12 cellular contexts compared by ENCODE assay signal in genomic region chrX:13721371-13721770, GRCh38. TPM values are rescaled to one million over a fixed set of nuclear protein-coding genes. Genes with fewer than 3 reads are reported as not detected.
DNase-seq lines count a peak whose midpoint lies in the region; ATAC-seq, FAIRE-seq and TF ChIP-seq lines count a peak whose summit lies in the region.
"Had no signal": no experiment of that assay in that cellular context is flagged by ENCODE, and none has a peak within 500 bp of the region (broad histone marks: within the 10 kb centered on the region; RNA-seq: fewer than 3 reads in every experiment).

No MANE protein-coding gene starts in this region.

- ATAC-seq in A549 (no peak), HG03432 (IDR thresholded peaks at IDR 0.05; ENCODE audit: unreplicated experiment) (no peak)
- no peak for ATAC-seq in naive thymus-derived CD8-positive, alpha-beta T cell
- ATAC-seq in activated CD4-positive, CD25-positive, alpha-beta regulatory T cell treated with anti-CD3 and anti-CD28 coated beads, Interleukin-2, amount 50 U/mL, for 24 hours = no peak

- H3K4me3 ChIP-seq in A549 (no peak overlapping the region), adipocyte (ENCODE audit: low read length) (no peak overlapping the region)
- H3K4me3 ChIP-seq: BLaER1 treated with 17β-estradiol and CSF1 and Interleukin-3, amounts not matched to agents 10 nM and 100 nM; SJSA1 had no signal

- no peaks in the 10 kb centered on the region for H3K27me3 Mint-ChIP-seq in naive thymus-derived CD8-positive, alpha-beta T cell
- H3K27me3 Mint-ChIP-seq in nephron progenitor cell (ENCODE audit: low read depth, poor library complexity) = no peaks in the 10 kb centered on the region

- H3K4me3 Mint-ChIP-seq in naive thymus-derived CD8-positive, alpha-beta T cell = no peak overlapping the region
- no peak overlapping the region for H3K4me3 Mint-ChIP-seq in nephron progenitor cell

- no peak for TF ChIP-seq EP300 in A549 (IDR thresholded peaks at IDR 0.05)

- TF ChIP-seq POLR2A in A549 (IDR thresholded peaks at IDR 0.05; ENCODE audit: low read length) = no peak
- no peak for TF ChIP-seq POLR2A in GM12892 (IDR thresholded peaks at IDR 0.05; ENCODE audit: low read depth, low read length)

- no peaks in the 10 kb centered on the region for H3K27me3 ChIP-seq in adipocyte (replicated peaks; ENCODE audit: control insufficient read depth, insufficient read depth, low read length)
- H3K27me3 ChIP-seq: SJSA1 had no signal

- peak overlapping the region in 7 of 10 donors; percentile 25 to 84 (median 69) for H3K27ac Mint-ChIP-seq in naive thymus-derived CD8-positive, alpha-beta T cell
- H3K27ac Mint-ChIP-seq in nephron progenitor cell = no peak overlapping the region

- H3K9ac ChIP-seq in adipocyte (ENCODE audit: low read length) = no peak overlapping the region
- H3K9ac ChIP-seq: BLaER1 treated with 17β-estradiol and CSF1 and Interleukin-3, amounts not matched to agents 10 nM and 100 nM had no signal

- FAIRE-seq in A549 (lab: Jason Lieb, UNC) (peak; percentile 98), GM12892 (lab: Jason Lieb, UNC) (no peak)

- TF ChIP-seq CTCF in A549 (IDR thresholded peaks at IDR 0.05) (no peak), nephron progenitor cell (IDR thresholded peaks at IDR 0.05) (no peak)

- peaks cover 3 to 37% (median 19%) of the 10 kb centered on the region in 3 donors for H3K36me3 Mint-ChIP-seq in naive thymus-derived CD8-positive, alpha-beta T cell
- H3K36me3 Mint-ChIP-seq in nephron progenitor cell (ENCODE audit: low read depth) = peaks cover 72% of the 10 kb centered on the region

- peaks cover 0 to 10% (median 0%) of the 10 kb centered on the region in 9 donors for H3K9me3 Mint-ChIP-seq in naive thymus-derived CD8-positive, alpha-beta T cell
- H3K9me3 Mint-ChIP-seq in nephron progenitor cell = peaks cover 49% of the 10 kb centered on the region

- DNase-seq in A549 (ENCODE audit: low read depth in 1 of 2, low spot score in 1 of 2) = no peak
- peak; percentile 30 for DNase-seq in DMS53 treated with DMSO at 0.1 percent for 48 hours (lab: John Stamatoyannopoulos, UW; ENCODE audit: unreplicated experiment)
- peak; percentile 32 for DNase-seq in adipocyte (ENCODE audit: low read depth)
- DNase-seq in naive thymus-derived CD8-positive, alpha-beta T cell = no peak
- DNase-seq in GM12892 (ENCODE audit: insufficient read length) = no peak
- DNase-seq in nephron progenitor cell = no peak
- DNase-seq: cortex of kidney; stimulated activated naive CD4-positive, alpha-beta T cell treated with Interleukin-2 at 50 U/mL for 16 hours had no signal

- POLR2A ChIA-PET in A549 (lab: Yijun Ruan, JAX) = no interaction called here
- POLR2A ChIA-PET in naive thymus-derived CD8-positive, alpha-beta T cell (lab: Charles Lee) = interaction anchor here (0.7 to 1.6 kb wide), 5 partner anchors 13 to 771 kb away, joined by 3 to 11 read pairs (median 5); partner anchors contain the start of genes OFD1, RAB9A and TRAPPC2

- no peaks in the 10 kb centered on the region for H3K9me3 ChIP-seq in A549
- H3K9me3 ChIP-seq in adipocyte (ENCODE audit: control insufficient read depth, low read length) = no peaks in the 10 kb centered on the region
- H3K9me3 ChIP-seq: SJSA1 had no signal

- peaks cover 20 to 70% (median 53%) of the 10 kb centered on the region in 4 donors for H3K4me1 Mint-ChIP-seq in naive thymus-derived CD8-positive, alpha-beta T cell
- H3K4me1 Mint-ChIP-seq in nephron progenitor cell = peaks cover 9% of the 10 kb centered on the region

- CTCF ChIA-PET in A549 (lab: Yijun Ruan, JAX) = interaction anchor here (0.8 kb wide), 1 partner anchor 29 kb away, joined by 5 read pairs; no protein-coding TSS in a partner anchor

- H3K36me3 ChIP-seq in adipocyte (ENCODE audit: control insufficient read depth, insufficient read depth, low read length, severe bottlenecking) = peaks cover 16% of the 10 kb centered on the region

- WGBS in A549 (ENCODE audit: missing lambda C conversion rate) = 85% methylated on average over 4 of the region's 4 CpGs

- H3K4me1 ChIP-seq in A549 (peaks cover 8% of the 10 kb centered on the region; the same call in 1 of the 3 replicates), adipocyte (ENCODE audit: control insufficient read depth, insufficient read depth, low read length) (peaks cover 21% of the 10 kb centered on the region)

- no peak for TF ChIP-seq RAD21 in A549 (conservative IDR thresholded peaks at IDR 0.05 in 1 of 2, IDR thresholded peaks at IDR 0.05 in 1 of 2)

- H3K27ac ChIP-seq in A549 = no peak overlapping the region
- H3K27ac ChIP-seq: BLaER1 treated with 17β-estradiol and CSF1 and Interleukin-3, amounts not matched to agents 10 nM and 100 nM; SJSA1 had no signal

- no peak overlapping the region for H3K4me2 ChIP-seq in A549

TF ChIP-seq in A549, 52 proteins besides CTCF, POLR2A, EP300 and RAD21:
- TF ChIP-seq NR3C1 (IDR thresholded peaks at IDR 0.05) (no peak), HMGXB4 (CRISPR knock-in tag; IDR thresholded peaks at IDR 0.05; ENCODE audit: borderline replicate concordance) (no peak), FOSB (CRISPR knock-in tag; IDR thresholded peaks at IDR 0.05) (no peak), ZSCAN20 (CRISPR knock-in tag; IDR thresholded peaks at IDR 0.05) (no peak)

RNA-seq across cellular contexts. Expression of gene TRAPPC2, which starts 13.0 kb away (rescaled TPM):
- polyA plus RNA-seq in A549 (2011; rRNA removed) (11.6 and 12.2 TPM in 2 replicates), A549 (2017; fragmentation: RNase III; extraction: RNeasy Plus Mini Kit Qiagen cat#74134 plus additional on column Dnase treatment) (10.8 to 11.9 TPM (median 11.6 TPM) in 3 replicates)
- polyA plus RNA-seq in A549 (2012; cell fraction: cytosol; rRNA removed) = 4.6 and 5.7 TPM in 2 replicates
- 4.7 and 10.6 TPM in 2 replicates for polyA plus RNA-seq in A549 (2012; cell fraction: nucleus; rRNA removed)
- polyA minus RNA-seq in A549 (2011; rRNA and poly(A)+ RNA removed) = 8.5 and 8.8 TPM in 2 replicates
- 10 to 100 TPM; 34.3 to 35.5 TPM for total RNA-seq in naive thymus-derived CD8-positive, alpha-beta T cell
- polyA plus RNA-seq in naive thymus-derived CD8-positive, alpha-beta T cell = 10 to 100 TPM; 25.7 to 51.5 (median 31.9) TPM
- polyA plus RNA-seq in GM12892 (2012; ENCODE audit: missing spikeins) = 20.8 TPM

RNA-seq across cellular contexts. Expression of gene OFD1, which starts 13.2 kb away (rescaled TPM):
- polyA plus RNA-seq in A549 (2011; rRNA removed) = 18.2 and 24.9 TPM in 2 replicates
- polyA plus RNA-seq in A549 (2012; cell fraction: cytosol; rRNA removed) = 4.6 and 4.9 TPM in 2 replicates
- 15.5 and 18.3 TPM in 2 replicates for polyA plus RNA-seq in A549 (2012; cell fraction: nucleus; rRNA removed)
- 13.0 to 14.8 TPM (median 14.4 TPM) in 3 replicates for polyA plus RNA-seq in A549 (2017; fragmentation: RNase III; extraction: RNeasy Plus Mini Kit Qiagen cat#74134 plus additional on column Dnase treatment)
- polyA minus RNA-seq in A549 (2011; rRNA and poly(A)+ RNA removed) = 9.5 and 13.5 TPM in 2 replicates
- total RNA-seq in naive thymus-derived CD8-positive, alpha-beta T cell = 100 to 1,000 TPM; 119 to 127 TPM
- 10 to 100 TPM; 27.3 to 37.6 (median 33.8) TPM for polyA plus RNA-seq in naive thymus-derived CD8-positive, alpha-beta T cell
- 28.7 TPM for polyA plus RNA-seq in GM12892 (2012; ENCODE audit: missing spikeins)

RNA-seq across cellular contexts. Expression of gene RAB9A, which starts 32.4 kb away (rescaled TPM):
- 26.7 and 39.0 TPM in 2 replicates for polyA plus RNA-seq in A549 (2011; rRNA removed)
- polyA plus RNA-seq in A549 (2012; cell fraction: cytosol; rRNA removed) = 11.4 and 14.7 TPM in 2 replicates
- 5.0 and 7.0 TPM in 2 replicates for polyA plus RNA-seq in A549 (2012; cell fraction: nucleus; rRNA removed)
- 26.0 to 26.8 TPM (median 26.8 TPM) in 3 replicates for polyA plus RNA-seq in A549 (2017; fragmentation: RNase III; extraction: RNeasy Plus Mini Kit Qiagen cat#74134 plus additional on column Dnase treatment)
- 7.5 and 7.8 TPM in 2 replicates for polyA minus RNA-seq in A549 (2011; rRNA and poly(A)+ RNA removed)
- 10 to 100 TPM; 13.7 to 14.0 TPM for total RNA-seq in naive thymus-derived CD8-positive, alpha-beta T cell
- polyA plus RNA-seq in naive thymus-derived CD8-positive, alpha-beta T cell = 10 to 100 TPM; 15.6 to 22.1 (median 17.3) TPM
- 53.5 TPM for polyA plus RNA-seq in GM12892 (2012; ENCODE audit: missing spikeins)

Comparison
In these comparisons a context has a peak if more than half of its experiments do, and no peak if none do; other contexts are left out.
1. DNase-seq: peak in DMS53 treated with DMSO at 0.1 percent for 48 hours (single experiment) and adipocyte (single experiment); none in A549 (0 of 2), naive thymus-derived CD8-positive, alpha-beta T cell (0 of 10), GM12892 (single experiment) and nephron progenitor cell (single experiment).